ENCODE assay signal across 1 cellular context in the genomic region with DNA sequence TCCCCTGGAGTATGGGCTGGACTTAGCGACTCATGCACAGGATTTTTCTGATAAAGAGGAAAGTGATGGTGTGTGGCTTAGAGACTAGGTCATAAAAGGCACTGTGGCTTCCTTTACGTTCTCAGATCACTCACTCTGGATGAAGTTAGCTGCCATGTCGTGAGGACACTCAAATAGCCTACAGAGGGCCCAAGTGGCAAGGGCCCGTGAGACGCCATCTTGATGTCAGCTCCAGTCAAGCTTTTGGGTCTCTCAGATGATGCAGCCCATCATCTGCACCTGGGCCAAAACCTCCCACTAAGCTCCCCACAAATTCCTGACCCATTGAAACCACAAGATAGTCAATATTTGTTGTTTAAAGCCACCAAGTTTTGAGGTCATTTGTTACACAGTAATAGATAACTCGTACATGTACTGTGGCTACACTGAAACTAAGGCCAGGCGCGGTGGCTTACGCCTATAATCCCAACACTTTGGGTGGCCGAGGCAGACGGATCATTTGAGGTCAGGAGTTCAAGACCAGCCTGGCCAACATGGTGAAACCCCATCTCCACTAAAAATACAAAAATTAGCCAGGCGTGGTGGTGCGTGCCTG.
TF ChIP-seq lines count a peak whose summit lies in the region.

No MANE protein-coding gene starts in this region.

TF ChIP-seq in HEK293, 187 proteins besides CTCF, POLR2A, EP300 and RAD21 (continued from another document):
- TF ChIP-seq, protein P1, sequence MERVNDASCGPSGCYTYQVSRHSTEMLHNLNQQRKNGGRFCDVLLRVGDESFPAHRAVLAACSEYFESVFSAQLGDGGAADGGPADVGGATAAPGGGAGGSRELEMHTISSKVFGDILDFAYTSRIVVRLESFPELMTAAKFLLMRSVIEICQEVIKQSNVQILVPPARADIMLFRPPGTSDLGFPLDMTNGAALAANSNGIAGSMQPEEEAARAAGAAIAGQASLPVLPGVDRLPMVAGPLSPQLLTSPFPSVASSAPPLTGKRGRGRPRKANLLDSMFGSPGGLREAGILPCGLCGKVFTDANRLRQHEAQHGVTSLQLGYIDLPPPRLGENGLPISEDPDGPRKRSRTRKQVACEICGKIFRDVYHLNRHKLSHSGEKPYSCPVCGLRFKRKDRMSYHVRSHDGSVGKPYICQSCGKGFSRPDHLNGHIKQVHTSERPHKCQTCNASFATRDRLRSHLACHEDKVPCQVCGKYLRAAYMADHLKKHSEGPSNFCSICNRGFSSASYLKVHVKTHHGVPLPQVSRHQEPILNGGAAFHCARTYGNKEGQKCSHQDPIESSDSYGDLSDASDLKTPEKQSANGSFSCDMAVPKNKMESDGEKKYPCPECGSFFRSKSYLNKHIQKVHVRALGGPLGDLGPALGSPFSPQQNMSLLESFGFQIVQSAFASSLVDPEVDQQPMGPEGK (tag by site-specific recombination; IDR thresholded peaks at IDR 0.05), result peak; percentile 19; the same call in 1 of the 2 replicates
- no peak for TF ChIP-seq ZNF416 (tag by site-specific recombination; IDR thresholded peaks at IDR 0.05)
- peak; percentile 13 for TF ChIP-seq SETDB1 (IDR thresholded peaks at IDR 0.05; ENCODE audit: insufficient read length, low read length)
- TF ChIP-seq ZNF518A (tag by site-specific recombination; conservative IDR thresholded peaks at IDR 0.05; ENCODE audit: low read depth), result peak; percentile 38; the same call in 1 of the 2 replicates
- TF ChIP-seq SP2 (tag by site-specific recombination; IDR thresholded peaks at IDR 0.05), result 0 out of 2 replicates have a peak, but pooled peaks have one; percentile 22
- TF ChIP-seq ZBTB17 (tag by site-specific recombination; IDR thresholded peaks at IDR 0.05), result 0 out of 2 replicates have a peak, but pooled peaks have one; percentile 8
- TF ChIP-seq KLF8 (tag by site-specific recombination; IDR thresholded peaks at IDR 0.05), result peak; percentile 38; the same call in 1 of the 2 replicates
